8 cellular contexts compared by ENCODE assay signal in the genomic region with DNA sequence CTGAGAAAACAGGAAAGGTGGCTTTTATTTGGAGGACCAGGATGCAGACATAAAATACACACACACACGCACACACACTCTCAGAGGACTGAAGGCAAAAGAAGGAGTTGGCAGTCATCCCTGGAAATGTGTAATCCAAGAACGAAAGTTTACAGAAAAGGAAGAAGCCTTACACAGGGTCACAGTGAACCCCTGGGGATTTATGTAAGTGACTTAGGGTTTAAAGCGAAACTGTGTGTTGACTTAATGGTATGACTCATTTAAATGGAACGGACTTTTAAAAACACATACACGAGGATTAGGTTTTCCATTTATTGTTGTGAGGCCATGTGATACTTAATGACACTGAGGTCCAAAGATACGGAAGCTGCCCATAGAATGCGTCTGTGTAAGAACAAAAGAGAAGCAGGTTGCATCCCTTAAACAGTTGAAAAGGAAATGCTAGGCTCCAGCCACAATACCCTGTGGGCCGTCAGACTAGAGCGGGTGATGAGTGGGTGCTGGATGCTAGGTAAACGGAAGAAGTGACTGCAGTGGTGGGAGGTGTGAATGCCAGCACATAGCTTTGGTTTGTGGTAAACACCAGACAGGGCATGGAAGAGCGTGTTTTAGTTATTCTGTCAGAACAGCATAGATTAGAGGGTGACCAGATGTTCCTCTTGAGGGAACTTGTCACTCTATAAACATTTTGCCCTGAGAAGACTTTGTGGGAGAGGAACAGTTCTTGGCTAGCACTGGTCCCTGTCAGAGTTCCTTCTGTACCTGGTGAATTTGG. TPM values are rescaled to one million over a fixed set of nuclear protein-coding genes. Genes with fewer than 3 reads are reported as not detected.
DNase-seq lines count a peak whose midpoint lies in the region; ATAC-seq, FAIRE-seq and TF ChIP-seq lines count a peak whose summit lies in the region.

No MANE protein-coding gene starts in this region.

- peaks cover 2 to 13% of the 10 kb centered on the region in 2 donors for H3K4me1 ChIP-seq in esophagus (ENCODE audit: control insufficient read depth in 2 of 2, insufficient read depth in 2 of 2, low read length in 1 of 2)
- peaks cover 13% of the 10 kb centered on the region for H3K4me1 ChIP-seq in ovary (ENCODE audit: insufficient read depth)

- H3K4me1 Mint-ChIP-seq in type B pancreatic cell (ENCODE audit: unreplicated experiment) = peaks cover 9% of the 10 kb centered on the region

- DNase-seq in GM12892 (ENCODE audit: insufficient read length) (no peak), NCI-H2029 (lab: John Stamatoyannopoulos, UW) (peak; percentile 93), ovary (peak in 3 of 5 donors; percentile 24 to 39 (median 26)), type B pancreatic cell (ENCODE audit: extremely low spot score, unreplicated experiment) (no peak), RPMI8226 (no peak)
- DNase-seq in activated CD8-positive, alpha-beta memory T cell treated with anti-CD3 and anti-CD28 coated beads for 24 hours = peak; percentile 83

- H3K27me3 ChIP-seq in esophagus (ENCODE audit: control insufficient read depth in 1 of 2, insufficient read depth in 2 of 2, low read length in 2 of 2) (no peaks in the 10 kb centered on the region), ovary (no peaks in the 10 kb centered on the region)

- H3K9me3 ChIP-seq in esophagus (ENCODE audit: control insufficient read depth in 2 of 2, insufficient read depth in 1 of 2, low read depth in 1 of 2, low read length in 1 of 2) (no peaks in the 10 kb centered on the region), ovary (no peaks in the 10 kb centered on the region)

- intact Hi-C loops in ovary (cut with DNase I) = no loop called here

- H3K9me3 Mint-ChIP-seq in type B pancreatic cell = no peaks in the 10 kb centered on the region

- peaks cover 5% of the 10 kb centered on the region for H3K27me3 Mint-ChIP-seq in type B pancreatic cell

- H3K36me3 ChIP-seq in esophagus (ENCODE audit: control insufficient read depth in 2 of 2, insufficient read depth in 2 of 2, low read length in 1 of 2) (no peaks in the 10 kb centered on the region), ovary (no peaks in the 10 kb centered on the region)

- H3K27ac Mint-ChIP-seq in type B pancreatic cell = peak overlapping the region; percentile 10

- H3K4me3 Mint-ChIP-seq in type B pancreatic cell = no peak overlapping the region

- H3K27ac ChIP-seq in esophagus (ENCODE audit: low read depth in 2 of 2, low read length in 1 of 2) (peak overlapping the region; percentile 88 to 96), ovary (peak overlapping the region in 1 of 2 donors; percentile 22)

- FAIRE-seq in GM12892 (lab: Jason Lieb, UNC) = peak; percentile 88

- no peaks in the 10 kb centered on the region for H3K36me3 Mint-ChIP-seq in type B pancreatic cell

- H3K4me3 ChIP-seq in esophagus (ENCODE audit: low read depth in 1 of 2, low read length in 2 of 2) (peak overlapping the region in 1 of 2 donors; percentile 23), ovary (no peak overlapping the region)

- TF ChIP-seq EP300 in ovary (IDR thresholded peaks at IDR 0.05) = no peak

- no peak for TF ChIP-seq CTCF in ovary (IDR thresholded peaks at IDR 0.05)
- TF ChIP-seq CTCF in type B pancreatic cell (conservative IDR thresholded peaks at IDR 0.05) = no peak

- ATAC-seq in HG02623 (IDR thresholded peaks at IDR 0.05; ENCODE audit: unreplicated experiment) = peak; percentile 97

- WGBS in esophagus, 2 donors = 16 to 18% methylated on average over 11 of the region's 11 CpGs
- 26 to 32% (median 27%) methylated on average over 11 of the region's 11 CpGs for WGBS in ovary, 3 donors

- TF ChIP-seq POLR2A in GM12892 (IDR thresholded peaks at IDR 0.05; ENCODE audit: low read depth, low read length) = no peak
- TF ChIP-seq POLR2A in ovary (IDR thresholded peaks at IDR 0.05) = no peak

RNA-seq across cellular contexts. Expression of a gene that starts 21.6 kb away (rescaled TPM):
- polyA plus RNA-seq in GM12892 (2012; ENCODE audit: missing spikeins) = 18.7 TPM
- 10 to 100 TPM; 11.5 to 13.1 TPM for polyA plus RNA-seq in esophagus
- 10 to 100 TPM; 12.8 to 23.6 (median 18.5) TPM for total RNA-seq in ovary
- polyA plus RNA-seq in ovary = 10 to 100 TPM in 1 of 2 donors, 1 to 10 TPM in 1; 8.1 to 13.6 TPM
- total RNA-seq in type B pancreatic cell (ENCODE audit: low replicate concordance) = 25.0 and 34.7 TPM in 2 replicates

RNA-seq across cellular contexts. Expression of a gene that starts 38.6 kb away (rescaled TPM):
- polyA plus RNA-seq in GM12892 (2012; ENCODE audit: missing spikeins) = 21.7 TPM
- polyA plus RNA-seq in esophagus = 10 to 100 TPM; 12.4 to 17.8 TPM
- total RNA-seq in ovary = 10 to 100 TPM; 10.7 to 24.6 (median 18.8) TPM
- 10 to 100 TPM; 20.1 to 23.9 TPM for polyA plus RNA-seq in ovary
- 24.9 and 31.2 TPM in 2 replicates for total RNA-seq in type B pancreatic cell (ENCODE audit: low replicate concordance)

Comparison
In these comparisons a context has a peak if more than half of its experiments do, and no peak if none do; other contexts are left out.
1. DNase-seq: peak in NCI-H2029 (single experiment), activated CD8-positive, alpha-beta memory T cell treated with anti-CD3 and anti-CD28 coated beads for 24 hours (single experiment) and ovary (3 of 5); none in GM12892 (single experiment), type B pancreatic cell (single experiment) and RPMI8226 (single experiment).